8 cellular contexts compared by ENCODE assay signal in genomic region chr13:109784590-109785140, GRCh38. TPM values are rescaled to one million over a fixed set of nuclear protein-coding genes. Genes with fewer than 3 reads are reported as not detected.
DNase-seq lines count a peak whose midpoint lies in the region; ATAC-seq and TF ChIP-seq lines count a peak whose summit lies in the region.

No MANE protein-coding gene starts in this region.

- H3K36me3 Mint-ChIP-seq in stimulated activated memory B cell treated with anti-CD40 and anti-IgM and Interleukin-4, amounts not matched to agents 10 μg/mL and 1 μg/mL and 100 μg/mL, for 72 hours = peaks cover 7% of the 10 kb centered on the region

- H3K4me1 Mint-ChIP-seq in stimulated activated memory B cell treated with anti-CD40 and anti-IgM and Interleukin-4, amounts not matched to agents 10 μg/mL and 1 μg/mL and 100 μg/mL, for 72 hours = peaks cover 6% of the 10 kb centered on the region

- ATAC-seq in stimulated activated memory B cell treated with anti-CD40 and anti-IgM and Interleukin-4, amounts not matched to agents 10 μg/mL and 1 μg/mL and 100 μg/mL, for 72 hours = peak; percentile 31
- ATAC-seq in HG02588 (IDR thresholded peaks at IDR 0.05; ENCODE audit: unreplicated experiment) = no peak

- no peaks in the 10 kb centered on the region for H3K9me3 Mint-ChIP-seq in stimulated activated memory B cell treated with anti-CD40 and anti-IgM and Interleukin-4, amounts not matched to agents 10 μg/mL and 1 μg/mL and 100 μg/mL, for 72 hours

- TF ChIP-seq CTCF in epithelial cell of proximal tubule (conservative IDR thresholded peaks at IDR 0.05; ENCODE audit: low read depth, low read length) = peak; percentile 33

- H3K4me3 ChIP-seq in epithelial cell of proximal tubule (ENCODE audit: low read depth, low read length) = peak overlapping the region; percentile 75

- peak overlapping the region; percentile 43 for H3K4me3 Mint-ChIP-seq in stimulated activated memory B cell treated with anti-CD40 and anti-IgM and Interleukin-4, amounts not matched to agents 10 μg/mL and 1 μg/mL and 100 μg/mL, for 72 hours

- H3K27ac Mint-ChIP-seq in stimulated activated memory B cell treated with anti-CD40 and anti-IgM and Interleukin-4, amounts not matched to agents 10 μg/mL and 1 μg/mL and 100 μg/mL, for 72 hours = no peak overlapping the region

- DNase-seq in DMS 273 (lab: John Stamatoyannopoulos, UW; ENCODE audit: unreplicated experiment) = peak; percentile 79
- DNase-seq in DMS 273 treated with DMSO at 0.1 percent for 48 hours (lab: John Stamatoyannopoulos, UW) = no peak
- DNase-seq in NCI-H510A (lab: John Stamatoyannopoulos, UW) = peak; percentile 67
- DNase-seq in activated T-cell treated with anti-CD3 and anti-CD28 coated beads for 48 hours (ENCODE audit: low read depth) = peak; percentile 70
- DNase-seq in epithelial cell of proximal tubule (ENCODE audit: low read depth) = no peak
- DNase-seq in middle frontal gyrus (ENCODE audit: extremely low spot score, low spot score) = peak; percentile 66

- H3K27me3 Mint-ChIP-seq in stimulated activated memory B cell treated with anti-CD40 and anti-IgM and Interleukin-4, amounts not matched to agents 10 μg/mL and 1 μg/mL and 100 μg/mL, for 72 hours = peaks cover 13% of the 10 kb centered on the region

RNA-seq across cellular contexts. Expression of gene IRS2, which starts 1.7 kb away (rescaled TPM):
- 14.0 and 14.5 TPM in 2 replicates for total RNA-seq in epithelial cell of proximal tubule

Comparison
In these comparisons a context has a peak if more than half of its experiments do, and no peak if none do; other contexts are left out.
1. DNase-seq: peak in DMS 273 (single experiment), NCI-H510A (single experiment), activated T-cell treated with anti-CD3 and anti-CD28 coated beads for 48 hours (single experiment) and middle frontal gyrus (single experiment); none in DMS 273 treated with DMSO at 0.1 percent for 48 hours (single experiment) and epithelial cell of proximal tubule (single experiment).